8 cellular contexts compared by ENCODE assay signal in the genomic region with DNA sequence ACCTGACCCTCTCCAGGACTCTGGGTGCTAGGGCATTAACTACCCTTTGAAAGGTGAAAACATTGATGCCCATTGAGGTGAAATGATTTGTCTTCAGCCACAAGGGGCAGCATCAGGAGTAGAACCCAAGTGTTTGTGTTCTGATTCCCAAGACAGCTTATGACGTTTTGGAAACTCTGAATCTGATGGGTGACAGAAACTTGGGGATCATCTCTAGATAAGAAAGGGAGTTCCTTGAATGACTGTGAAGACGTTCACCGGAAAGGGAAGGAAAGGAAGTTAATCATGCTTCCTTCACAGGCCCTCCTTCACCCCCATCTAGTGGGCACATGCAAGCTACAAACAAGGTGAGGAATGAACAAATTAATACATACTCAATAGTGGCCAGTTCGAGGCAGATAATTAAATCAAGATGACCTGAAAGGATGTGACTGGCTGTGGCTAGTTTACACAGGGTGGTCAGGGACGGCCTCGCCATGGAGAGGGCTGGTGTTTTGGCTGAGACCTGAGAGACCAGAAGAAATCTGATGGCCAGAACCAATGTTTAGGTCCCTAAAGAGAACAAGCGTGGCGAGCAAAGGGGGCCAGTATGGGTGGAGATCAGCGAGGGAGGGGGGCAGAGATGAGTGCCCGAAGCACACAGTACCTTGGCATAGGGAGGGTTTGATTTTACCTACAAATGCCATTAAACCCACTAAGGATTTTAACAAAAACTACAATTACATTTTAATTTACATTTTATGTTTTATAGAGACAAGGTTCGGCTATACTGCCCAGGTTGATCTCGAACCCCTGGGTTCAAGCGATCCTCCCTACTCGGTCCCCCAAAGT. TPM values are rescaled to one million over a fixed set of nuclear protein-coding genes. Genes with fewer than 3 reads are reported as not detected.
A peak's percentile ranks its signal among the peaks of the same experiment; 100 is the strongest.
DNase-seq lines count a peak whose midpoint lies in the region; ATAC-seq, FAIRE-seq and TF ChIP-seq lines count a peak whose summit lies in the region.

No MANE protein-coding gene starts in this region.

- 0 out of 3 replicates have a peak, but pooled peaks cover 4% of the 10 kb centered on the region for H3K79me2 ChIP-seq in K562 (ENCODE audit: control insufficient read depth, insufficient read depth, low read length)

- H3K27ac ChIP-seq in HUES48 (ENCODE audit: low read depth, low read length) = peak overlapping the region; percentile 92
- H3K27ac ChIP-seq in K562 (ENCODE audit: extremely low read depth, low read depth, low read length) = peak overlapping the region; percentile 84

- H3K36me3 ChIP-seq in HUES48 (ENCODE audit: control insufficient read depth, insufficient read depth, low read length) (no peaks in the 10 kb centered on the region), K562 (ENCODE audit: control insufficient read depth, insufficient read depth, low read length) (no peaks in the 10 kb centered on the region)

- CTCF ChIA-PET in K562 (lab: Yijun Ruan, JAX; ENCODE audit: low intra/inter-chr PET ratio) = interaction anchor here (0.6 to 5.1 kb wide), 4 partner anchors 107 to 323 kb away, joined by 3 to 59 read pairs (median 4); no protein-coding TSS in a partner anchor

- no TSS peak for BruUV-seq in K562 (replicated peaks; lab: Mats Ljungman, UMichigan)

- ATAC-seq in K562 (peak; percentile 12), HG03159 (IDR thresholded peaks at IDR 0.05; ENCODE audit: unreplicated experiment) (no peak)

- H4K20me1 ChIP-seq in K562 (replicated peaks; ENCODE audit: control insufficient read depth, insufficient read depth, low read length) = no peaks in the 10 kb centered on the region

- H3K4me1 ChIP-seq in HUES48 (ENCODE audit: control insufficient read depth, insufficient read depth, low read length) (peaks cover 12% of the 10 kb centered on the region; the same call in 1 of the 2 replicates), K562 (replicated peaks in 1 of 2; ENCODE audit: control insufficient read depth in 2 of 2, insufficient read depth in 2 of 2, low read length in 2 of 2) (peaks cover 14 to 21% of the 10 kb centered on the region in 2 experiments; a peak in 4 of 5 replicates)

- H3K9me3 ChIP-seq in HUES48 (ENCODE audit: control insufficient read depth, insufficient read depth, low read length) = no peaks in the 10 kb centered on the region
- no peaks in the 10 kb centered on the region for H3K9me3 ChIP-seq in K562 (replicated peaks; ENCODE audit: control insufficient read depth, insufficient read depth, low read depth, low read length)

- peak; percentile 55 for TF ChIP-seq EP300 in K562 (IDR thresholded peaks at IDR 0.05; ENCODE audit: low read length)

- H3K9ac ChIP-seq in HUES48 (ENCODE audit: low read depth, low read length) (peak overlapping the region; percentile 67), K562 (ENCODE audit: insufficient read depth in 1 of 2, low read depth in 2 of 2, low read length in 2 of 2) (peak overlapping the region; percentile 70 to 91; a peak in 3 of 4 replicates)

- H3K4me3 ChIP-seq in HUES48 (ENCODE audit: low read depth, low read length) (peak overlapping the region; percentile 91), K562 (peak overlapping the region; percentile 66)

- peak; percentile 86 to 87 for TF ChIP-seq RAD21 in K562 (CRISPR knock-in tag; conservative IDR thresholded peaks at IDR 0.05 in 1 of 2, IDR thresholded peaks at IDR 0.05 in 1 of 2)

- DNase-seq in Daoy (ENCODE audit: low read depth) = peak; percentile 59
- DNase-seq in T-helper 1 cell = peak in 4 of 5 donors; percentile 10 to 82 (median 11)
- peak; percentile 55 to 79 (median 60) for DNase-seq in K562 (ENCODE audit: extremely low read depth in 1 of 4, low spot score in 3 of 4)
- DNase-seq in iris pigment epithelial cell (ENCODE audit: low read depth) = peak; percentile 90
- DNase-seq in stimulated activated CD4-positive, alpha-beta T cell treated with anti-CD3 and anti-CD28 coated beads, Interleukin-15, amount 100 ng/mL, for 24 hours = peak; percentile 62
- no peak for DNase-seq in NCI-H2171 treated with DMSO at 0.1 percent for 48 hours (lab: John Stamatoyannopoulos, UW)

- POLR2A ChIA-PET in K562 (lab: Yijun Ruan, JAX) = interaction anchor here (0.6 to 2.4 kb wide), 21 partner anchors 8 to 489 kb away, joined by 3 to 12 read pairs (median 4); no protein-coding TSS in a partner anchor

- TF ChIP-seq CTCF in K562 (IDR thresholded peaks at IDR 0.05 in 2 of 3, conservative IDR thresholded peaks at IDR 0.05 in 1 of 3; ENCODE audit: insufficient read depth in 2 of 3, low read depth in 1 of 3, low read length in 3 of 3) = peak; percentile 72 to 80 (median 73)

- FAIRE-seq in K562 (lab: Jason Lieb, UNC) = peak; percentile 92

- intact Hi-C loops in K562 (cut with micrococcal nuclease) = loop anchor here (1.0 to 5.0 kb wide), 3 partner anchors 57 to 323 kb away; no protein-coding TSS in a partner anchor

- in situ Hi-C loops in K562 (cut with MboI) = loop anchor here (10.0 kb wide), 1 partner anchor 105 kb away; no protein-coding TSS in a partner anchor

- WGBS in K562 (ENCODE audit: insufficient coverage, low coverage, missing lambda C conversion rate) = 23% methylated on average over 14 of the region's 14 CpGs

- peak overlapping the region; percentile 73 for H3K4me2 ChIP-seq in K562 (ENCODE audit: insufficient read depth, low read length)

- TF ChIP-seq POLR2A in K562 (conservative IDR thresholded peaks at IDR 0.05) = no peak

- H2AFZ ChIP-seq in K562 (ENCODE audit: low read depth, low read length) = peak overlapping the region; percentile 90

- H3K9me1 ChIP-seq in K562 (ENCODE audit: control insufficient read depth, insufficient read depth, low read length) = no peaks in the 10 kb centered on the region

- H3K27me3 ChIP-seq in HUES48 (ENCODE audit: control insufficient read depth, insufficient read depth, low read length) (peaks cover 8% of the 10 kb centered on the region), K562 (ENCODE audit: control insufficient read depth in 2 of 2, insufficient read depth in 2 of 2, low read length in 2 of 2) (no peaks in the 10 kb centered on the region)

RNA-seq across cellular contexts. Expression of a gene that starts 0.9 kb away (rescaled TPM):
- total RNA-seq in Daoy (2014; rRNA removed; shearing (Covaris generic)) = 9.3 and 11.1 TPM in 2 replicates
- 6.6 and 7.6 TPM in 2 replicates for total RNA-seq in K562 (2011; cell fraction: chromatin; rRNA removed; ENCODE audit: low replicate concordance)
- total RNA-seq in K562 (2011; cell fraction: nucleolus; rRNA removed) = 4.6 and 5.3 TPM in 2 replicates
- total RNA-seq in K562 (2011; cell fraction: nucleoplasm; rRNA removed) = 6.6 and 9.2 TPM in 2 replicates
- total RNA-seq in K562 (2014; rRNA removed) (3.1 and 3.6 TPM in 2 replicates), K562 (2014; rRNA removed; fragmentation: Illumina TruSeq; extraction: Trizol) (4.3 and 5.6 TPM in 2 replicates), K562 (2015; rRNA removed; fragmentation: Illumina TruSeq; extraction: Trizol) (5.8 and 6.3 TPM in 2 replicates), K562 (2021) (4.1 and 4.9 TPM in 2 replicates)
- polyA plus RNA-seq in K562 (2011; rRNA removed) (4.7 and 4.9 TPM in 2 replicates), K562 (2014; fragmentation: Illumina TruSeq; extraction: Trizol) (3.3 and 3.5 TPM in 2 replicates), K562 (2014; fragmentation: Nextera tagmentation; extraction: Ambion mirVana) (1 to 10 TPM; 1.1 to 2.0 TPM), K562 (2014; rRNA removed) (2.6 TPM in 2 replicates)
- polyA plus RNA-seq in K562 (2011; cell fraction: cytosol; rRNA removed) = 1.2 and 3.2 TPM in 2 replicates
- polyA plus RNA-seq in K562 (2011; cell fraction: nucleus; rRNA removed) = 1.7 and 3.6 TPM in 2 replicates
- 2.9 and 4.4 TPM in 2 replicates for polyA plus RNA-seq in K562 (2012)
- polyA minus RNA-seq in K562 (2011; rRNA and poly(A)+ RNA removed) = 13.8 and 13.9 TPM in 2 replicates
- polyA minus RNA-seq in K562 (2011; cell fraction: cytosol; rRNA and poly(A)+ RNA removed) = 4.2 and 6.2 TPM in 2 replicates
- polyA minus RNA-seq in K562 (2011; cell fraction: nucleus; rRNA and poly(A)+ RNA removed) = 1.9 and 4.0 TPM in 2 replicates

RNA-seq across cellular contexts. Expression of a gene that starts 15.0 kb away (rescaled TPM):
- not detected in 2 replicates for total RNA-seq in Daoy (2014; rRNA removed; shearing (Covaris generic))
- not detected in 2 replicates for total RNA-seq in K562 (2011; cell fraction: chromatin; rRNA removed; ENCODE audit: low replicate concordance)
- not detected in 2 replicates for total RNA-seq in K562 (2011; cell fraction: nucleolus; rRNA removed)
- total RNA-seq in K562 (2011; cell fraction: nucleoplasm; rRNA removed) = 0.23 TPM in 1 of 2 replicates, not detected in the other
- not detected in 2 replicates for total RNA-seq in K562 (2014; rRNA removed)
- not detected in 2 replicates for total RNA-seq in K562 (2014; rRNA removed; fragmentation: Illumina TruSeq; extraction: Trizol)
- 0.04 TPM in 2 replicates for total RNA-seq in K562 (2015; rRNA removed; fragmentation: Illumina TruSeq; extraction: Trizol)
- total RNA-seq in K562 (2021) = not detected in 2 replicates
- polyA plus RNA-seq in K562 (2011; rRNA removed) = not detected in 2 replicates
- polyA plus RNA-seq in K562 (2011; cell fraction: cytosol; rRNA removed) = 0.03 TPM in 1 of 2 replicates, not detected in the other
- polyA plus RNA-seq in K562 (2011; cell fraction: nucleus; rRNA removed) = not detected in 2 replicates
- 0.04 and 0.05 TPM in 2 replicates for polyA plus RNA-seq in K562 (2012)
- 0.03 TPM in 1 of 2 replicates, not detected in the other for polyA plus RNA-seq in K562 (2014; fragmentation: Illumina TruSeq; extraction: Trizol)
- under 1 TPM in 1 of 2 experiments, not detected in 1; 0.01 TPM for polyA plus RNA-seq in K562 (2014; fragmentation: Nextera tagmentation; extraction: Ambion mirVana)
- polyA plus RNA-seq in K562 (2014; rRNA removed) = 0.01 TPM in 1 of 2 replicates, not detected in the other
- not detected in 2 replicates for polyA minus RNA-seq in K562 (2011; rRNA and poly(A)+ RNA removed)
- not detected in 2 replicates for polyA minus RNA-seq in K562 (2011; cell fraction: cytosol; rRNA and poly(A)+ RNA removed)
- not detected in 2 replicates for polyA minus RNA-seq in K562 (2011; cell fraction: nucleus; rRNA and poly(A)+ RNA removed)

RNA-seq across cellular contexts. Expression of a gene that starts 40.8 kb away (rescaled TPM):
- total RNA-seq in Daoy (2014; rRNA removed; shearing (Covaris generic)) = 1.7 and 4.3 TPM in 2 replicates
- 8.2 and 12.4 TPM in 2 replicates for total RNA-seq in K562 (2011; cell fraction: chromatin; rRNA removed; ENCODE audit: low replicate concordance)
- total RNA-seq in K562 (2011; cell fraction: nucleolus; rRNA removed) = 5.2 and 6.6 TPM in 2 replicates
- 12.1 and 13.1 TPM in 2 replicates for total RNA-seq in K562 (2011; cell fraction: nucleoplasm; rRNA removed)
- total RNA-seq in K562 (2014; rRNA removed) = 3.9 and 5.2 TPM in 2 replicates
- total RNA-seq in K562 (2014; rRNA removed; fragmentation: Illumina TruSeq; extraction: Trizol) = 3.9 and 4.3 TPM in 2 replicates
- 3.8 and 4.3 TPM in 2 replicates for total RNA-seq in K562 (2015; rRNA removed; fragmentation: Illumina TruSeq; extraction: Trizol)
- total RNA-seq in K562 (2021) = 4.3 and 4.4 TPM in 2 replicates
- 4.9 and 5.1 TPM in 2 replicates for polyA plus RNA-seq in K562 (2011; rRNA removed)
- polyA plus RNA-seq in K562 (2011; cell fraction: cytosol; rRNA removed) = 5.7 TPM in 2 replicates
- 14.9 and 16.9 TPM in 2 replicates for polyA plus RNA-seq in K562 (2011; cell fraction: nucleus; rRNA removed)
- 4.9 and 5.4 TPM in 2 replicates for polyA plus RNA-seq in K562 (2012)
- 6.3 and 7.0 TPM in 2 replicates for polyA plus RNA-seq in K562 (2014; fragmentation: Illumina TruSeq; extraction: Trizol)
- 1 to 10 TPM; 1.8 to 2.3 TPM for polyA plus RNA-seq in K562 (2014; fragmentation: Nextera tagmentation; extraction: Ambion mirVana)
- polyA plus RNA-seq in K562 (2014; rRNA removed) = 3.1 and 4.0 TPM in 2 replicates
- polyA minus RNA-seq in K562 (2011; rRNA and poly(A)+ RNA removed) = 9.4 and 9.9 TPM in 2 replicates
- polyA minus RNA-seq in K562 (2011; cell fraction: cytosol; rRNA and poly(A)+ RNA removed) = 1.0 and 2.7 TPM in 2 replicates
- polyA minus RNA-seq in K562 (2011; cell fraction: nucleus; rRNA and poly(A)+ RNA removed) = 4.8 and 8.7 TPM in 2 replicates

RNA-seq across cellular contexts. Expression of a gene that starts 40.9 kb away (rescaled TPM):
- total RNA-seq in Daoy (2014; rRNA removed; shearing (Covaris generic)) = 33.2 and 35.6 TPM in 2 replicates
- total RNA-seq in K562 (2011; cell fraction: chromatin; rRNA removed; ENCODE audit: low replicate concordance) = 126 and 156 TPM in 2 replicates
- total RNA-seq in K562 (2011; cell fraction: nucleolus; rRNA removed) = 104 and 109 TPM in 2 replicates
- 92.4 and 96.9 TPM in 2 replicates for total RNA-seq in K562 (2011; cell fraction: nucleoplasm; rRNA removed)
- total RNA-seq in K562 (2014; rRNA removed) (32.1 and 44.2 TPM in 2 replicates), K562 (2014; rRNA removed; fragmentation: Illumina TruSeq; extraction: Trizol) (32.2 and 34.3 TPM in 2 replicates), K562 (2015; rRNA removed; fragmentation: Illumina TruSeq; extraction: Trizol) (32.2 and 34.7 TPM in 2 replicates), K562 (2021) (44.1 and 44.3 TPM in 2 replicates)
- polyA plus RNA-seq in K562 (2011; rRNA removed) (44.0 and 47.5 TPM in 2 replicates), K562 (2014; fragmentation: Illumina TruSeq; extraction: Trizol) (40.0 and 41.0 TPM in 2 replicates), K562 (2014; fragmentation: Nextera tagmentation; extraction: Ambion mirVana) (1 to 10 TPM; 1.8 to 2.1 TPM), K562 (2014; rRNA removed) (31.7 and 31.9 TPM in 2 replicates)
- 37.8 and 42.6 TPM in 2 replicates for polyA plus RNA-seq in K562 (2011; cell fraction: cytosol; rRNA removed)
- polyA plus RNA-seq in K562 (2011; cell fraction: nucleus; rRNA removed) = 119 and 131 TPM in 2 replicates
- polyA plus RNA-seq in K562 (2012) = 26.6 and 30.2 TPM in 2 replicates
- polyA minus RNA-seq in K562 (2011; rRNA and poly(A)+ RNA removed) = 61.8 and 62.5 TPM in 2 replicates
- polyA minus RNA-seq in K562 (2011; cell fraction: cytosol; rRNA and poly(A)+ RNA removed) = 33.1 and 34.0 TPM in 2 replicates
- 49.3 and 58.9 TPM in 2 replicates for polyA minus RNA-seq in K562 (2011; cell fraction: nucleus; rRNA and poly(A)+ RNA removed)
